ENCODE assay signal across 1 cellular context in genomic region chr1:10489291-10490055, GRCh38.
TF ChIP-seq lines count a peak whose summit lies in the region.

No MANE protein-coding gene starts in this region.

TF ChIP-seq in WTC11, 78 proteins besides CTCF, POLR2A, EP300 and RAD21 (continued from another document):
- TF ChIP-seq IRF2 (CRISPR knock-in tag; IDR thresholded peaks at IDR 0.05; ENCODE audit: borderline replicate concordance, low read depth) (no peak), ZNF263 (CRISPR knock-in tag; IDR thresholded peaks at IDR 0.05; ENCODE audit: low read depth) (no peak), RORB (CRISPR knock-in tag; IDR thresholded peaks at IDR 0.05) (no peak), TP53 (CRISPR knock-in tag; IDR thresholded peaks at IDR 0.05) (no peak), ELF4 (CRISPR knock-in tag; IDR thresholded peaks at IDR 0.05; ENCODE audit: low read depth) (no peak), NR2C2 (CRISPR knock-in tag; IDR thresholded peaks at IDR 0.05) (no peak)
- TF ChIP-seq, protein P1, sequence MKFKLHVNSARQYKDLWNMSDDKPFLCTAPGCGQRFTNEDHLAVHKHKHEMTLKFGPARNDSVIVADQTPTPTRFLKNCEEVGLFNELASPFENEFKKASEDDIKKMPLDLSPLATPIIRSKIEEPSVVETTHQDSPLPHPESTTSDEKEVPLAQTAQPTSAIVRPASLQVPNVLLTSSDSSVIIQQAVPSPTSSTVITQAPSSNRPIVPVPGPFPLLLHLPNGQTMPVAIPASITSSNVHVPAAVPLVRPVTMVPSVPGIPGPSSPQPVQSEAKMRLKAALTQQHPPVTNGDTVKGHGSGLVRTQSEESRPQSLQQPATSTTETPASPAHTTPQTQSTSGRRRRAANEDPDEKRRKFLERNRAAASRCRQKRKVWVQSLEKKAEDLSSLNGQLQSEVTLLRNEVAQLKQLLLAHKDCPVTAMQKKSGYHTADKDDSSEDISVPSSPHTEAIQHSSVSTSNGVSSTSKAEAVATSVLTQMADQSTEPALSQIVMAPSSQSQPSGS (CRISPR knock-in tag; IDR thresholded peaks at IDR 0.05; ENCODE audit: borderline replicate concordance, low read depth): no peak
TF ChIP-seq in WTC11: peak in this region for 0.
